Comparison of ENCODE assay signal across 30 cellular contexts in the genomic region with DNA sequence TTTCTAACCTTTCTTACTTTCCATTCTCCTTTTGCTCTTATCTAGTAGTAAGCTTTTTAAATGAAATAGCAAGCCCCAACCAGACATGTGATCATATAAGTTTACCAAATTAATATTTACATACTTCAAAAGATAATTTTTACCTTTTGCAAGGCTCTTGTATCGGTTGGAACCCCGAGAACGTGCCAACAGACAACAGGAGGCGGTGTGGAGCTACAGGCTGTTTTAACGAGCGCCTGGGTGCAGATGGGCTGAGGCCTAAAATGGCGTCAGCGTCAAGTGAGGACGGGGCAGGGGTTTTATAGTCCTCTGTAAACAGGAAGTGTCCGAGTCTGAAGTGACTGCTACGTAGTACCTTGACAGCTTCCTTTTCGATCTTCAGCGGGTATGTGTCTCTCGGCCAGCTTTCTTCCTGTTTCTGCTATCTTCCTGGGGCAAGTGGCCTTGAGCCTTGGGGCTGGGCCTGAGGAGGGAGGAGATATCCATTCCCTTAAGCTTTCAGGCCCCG.
"Had no signal": no experiment of that assay in that cellular context is flagged by ENCODE, and none has a peak within 500 bp of the region (broad histone marks: within the 10 kb centered on the region; RNA-seq: fewer than 3 reads in every experiment).

No MANE protein-coding gene starts in this region.

- H3K9me3 ChIP-seq: gastroesophageal sphincter, ovary, uterus had no signal

- ATAC-seq: activated CD4-positive, alpha-beta T cell treated with anti-CD3 and anti-CD28 coated beads for 36 hours; gastroesophageal sphincter; left colon; sciatic nerve; stimulated activated naive CD8-positive, alpha-beta T cell treated with anti-CD3 and anti-CD28 coated beads, Interleukin-15, Interleukin-2, amounts not matched to agents 100 U/mL and 50 U/mL, for 24 hours had no signal

- H3K27ac Mint-ChIP-seq: activated B cell treated with CpG ODN at 0.5 μM for 24 hours; activated CD4-positive, alpha-beta T cell treated with anti-CD3 and anti-CD28 coated beads for 36 hours; activated naive CD4-positive, alpha-beta T cell treated with anti-CD3 and anti-CD28 coated beads, Interleukin-2, amount 10 ng/mL, durations not matched to agents 7 days and 5 days; activated naive CD8-positive, alpha-beta T cell treated with anti-CD3 and anti-CD28 coated beads, Interleukin-2, amount 10 ng/mL, durations not matched to agents 7 days and 5 days; mesothelial cell of epicardium; naive B cell; nephron progenitor cell; progenitor cell of endocrine pancreas; type B pancreatic cell had no signal

- H3K36me3 Mint-ChIP-seq: activated naive CD4-positive, alpha-beta T cell treated with anti-CD3 and anti-CD28 coated beads, Interleukin-2, amount 10 ng/mL, durations not matched to agents 7 days and 5 days; activated naive CD8-positive, alpha-beta T cell treated with anti-CD3 and anti-CD28 coated beads, Interleukin-2, amount 10 ng/mL, durations not matched to agents 7 days and 5 days; mesothelial cell of epicardium; naive B cell; type B pancreatic cell had no signal

- H3K4me1 ChIP-seq: gastroesophageal sphincter, uterus had no signal

- H3K27ac ChIP-seq: brain microvascular endothelial cell, coronary artery, dorsolateral prefrontal cortex, gastroesophageal sphincter, ovary, skin epidermis, uterus had no signal

- H3K27me3 Mint-ChIP-seq: activated B cell treated with CpG ODN at 0.5 μM for 24 hours; activated CD4-positive, alpha-beta T cell treated with anti-CD3 and anti-CD28 coated beads for 36 hours; activated naive CD4-positive, alpha-beta T cell treated with anti-CD3 and anti-CD28 coated beads, Interleukin-2, amount 10 ng/mL, durations not matched to agents 7 days and 5 days; activated naive CD8-positive, alpha-beta T cell treated with anti-CD3 and anti-CD28 coated beads, Interleukin-2, amount 10 ng/mL, durations not matched to agents 7 days and 5 days; naive B cell; type B pancreatic cell had no signal

- H3K4me3 Mint-ChIP-seq: activated B cell treated with CpG ODN at 0.5 μM for 24 hours; activated CD4-positive, alpha-beta T cell treated with anti-CD3 and anti-CD28 coated beads for 36 hours; activated naive CD4-positive, alpha-beta T cell treated with anti-CD3 and anti-CD28 coated beads, Interleukin-2, amount 10 ng/mL, durations not matched to agents 7 days and 5 days; activated naive CD8-positive, alpha-beta T cell treated with anti-CD3 and anti-CD28 coated beads, Interleukin-2, amount 10 ng/mL, durations not matched to agents 7 days and 5 days; mesothelial cell of epicardium; naive B cell; nephron progenitor cell; type B pancreatic cell had no signal

- H3K4me3 ChIP-seq: coronary artery, dorsolateral prefrontal cortex, gastroesophageal sphincter, ovary, skin epidermis, uterus had no signal

- DNase-seq: activated B cell treated with CpG ODN at 0.5 μM for 24 hours; activated CD4-positive, alpha-beta T cell treated with anti-CD3 and anti-CD28 coated beads for 36 hours; activated CD4-positive, alpha-beta T cell treated with anti-CD3 and anti-CD28 coated beads, Interleukin-2, amount 50 U/mL, for 4 hours; activated effector memory CD4-positive, alpha-beta T cell treated with anti-CD3 and anti-CD28 coated beads, Interleukin-2, amount 50 U/mL, for 16 hours; activated naive CD4-positive, alpha-beta T cell treated with anti-CD3 and anti-CD28 coated beads, Interleukin-2, amount 10 ng/mL, durations not matched to agents 7 days and 5 days; activated naive CD8-positive, alpha-beta T cell treated with anti-CD3 and anti-CD28 coated beads, Interleukin-2, amount 10 ng/mL, durations not matched to agents 7 days and 5 days; brain microvascular endothelial cell; dorsolateral prefrontal cortex; effector memory CD4-positive, alpha-beta T cell; erythroblast; hippocampal formation; kidney; left colon; mammary epithelial cell; naive B cell; nephron progenitor cell; ovary; stimulated activated CD4-positive, alpha-beta T cell treated with anti-CD3 and anti-CD28 coated beads, Interleukin-12 subunit alpha, Interleukin-12 subunit beta, amount 100 ng/mL, for 4 hours; stimulated activated CD4-positive, alpha-beta T cell treated with anti-CD3 and anti-CD28 coated beads, Interleukin-4, amount 100 ng/mL, for 1 hour; stimulated activated naive CD8-positive, alpha-beta T cell treated with anti-CD3 and anti-CD28 coated beads, Interleukin-15, Interleukin-2, amounts not matched to agents 100 U/mL and 50 U/mL, for 24 hours; uterus had no signal

- H3K9me3 Mint-ChIP-seq: activated B cell treated with CpG ODN at 0.5 μM for 24 hours; activated naive CD4-positive, alpha-beta T cell treated with anti-CD3 and anti-CD28 coated beads, Interleukin-2, amount 10 ng/mL, durations not matched to agents 7 days and 5 days; mesothelial cell of epicardium; nephron progenitor cell; type B pancreatic cell had no signal

- H3K4me1 Mint-ChIP-seq: activated B cell treated with CpG ODN at 0.5 μM for 24 hours; activated CD4-positive, alpha-beta T cell treated with anti-CD3 and anti-CD28 coated beads for 36 hours; activated naive CD4-positive, alpha-beta T cell treated with anti-CD3 and anti-CD28 coated beads, Interleukin-2, amount 10 ng/mL, durations not matched to agents 7 days and 5 days; activated naive CD8-positive, alpha-beta T cell treated with anti-CD3 and anti-CD28 coated beads, Interleukin-2, amount 10 ng/mL, durations not matched to agents 7 days and 5 days; mesothelial cell of epicardium; naive B cell; nephron progenitor cell had no signal

- H3K36me3 ChIP-seq: brain microvascular endothelial cell, gastroesophageal sphincter, ovary, uterus had no signal

- H3K27me3 ChIP-seq: brain microvascular endothelial cell, dorsolateral prefrontal cortex, gastroesophageal sphincter, ovary, uterus had no signal

- FAIRE-seq: astrocyte, kidney, TTC549 had no signal
